Comparison of ENCODE assay signal across 7 cellular contexts in the genomic region with DNA sequence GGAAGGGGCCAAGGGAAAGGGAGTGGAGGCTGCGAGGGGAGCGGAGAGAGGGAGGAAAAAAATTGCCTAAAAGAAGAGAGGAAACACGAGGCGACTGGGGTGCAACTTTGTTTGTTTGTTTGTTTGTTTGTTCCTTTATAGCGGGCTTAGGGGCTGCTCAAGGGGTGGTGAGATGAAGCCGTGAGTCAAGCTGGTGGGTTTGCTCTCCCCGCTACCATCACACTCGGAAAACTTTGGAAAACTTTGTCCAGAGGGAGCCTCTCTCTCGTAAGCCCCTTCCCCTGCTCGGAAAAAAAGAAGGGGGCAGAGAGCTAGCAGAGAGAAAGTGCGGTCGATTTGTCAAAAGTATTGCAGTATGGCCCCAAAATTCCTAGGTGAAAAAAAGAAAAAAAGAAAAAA. TPM values are rescaled to one million over a fixed set of nuclear protein-coding genes. Genes with fewer than 3 reads are reported as not detected.
DNase-seq lines count a peak whose midpoint lies in the region; ATAC-seq and TF ChIP-seq lines count a peak whose summit lies in the region.

No MANE protein-coding gene starts in this region.

- H2BK120ac ChIP-seq in H9 (ENCODE audit: low read depth, low read length, poor library complexity, severe bottlenecking), result no peak overlapping the region

- H3T11ph ChIP-seq in H9 (ENCODE audit: low read length), result no peak overlapping the region

- peak overlapping the region; percentile 87 for H3K4me2 ChIP-seq in H9 (ENCODE audit: insufficient read depth, insufficient read length, low read length)

- H3K27me3 Mint-ChIP-seq in H9 (ENCODE audit: low read depth), result peaks cover 94% of the 10 kb centered on the region

- H3K4me3 Mint-ChIP-seq in H9, result peak overlapping the region; percentile 51 to 89

- H4K8ac ChIP-seq in H9 (replicated peaks; ENCODE audit: insufficient read length, low read depth, low read length), result no peak overlapping the region

- H4K91ac ChIP-seq in H9 (ENCODE audit: insufficient read length, low read depth, low read length), result no peak overlapping the region

- H2AK5ac ChIP-seq in H9 (ENCODE audit: insufficient read length, low read length), result no peak overlapping the region

- H3K23me2 ChIP-seq in H9 (ENCODE audit: insufficient read length, low read depth, low read length, poor library complexity, severe bottlenecking), result peaks cover 34% of the 10 kb centered on the region

- no peak for TF ChIP-seq CTCF in H9 (conservative IDR thresholded peaks at IDR 0.05)
- TF ChIP-seq CTCF in WERI-Rb-1 (IDR thresholded peaks at IDR 0.05; ENCODE audit: low read depth, low read length), result no peak

- H3K27ac ChIP-seq in H9 (ENCODE audit: insufficient read length, low read depth, low read length) (no peak overlapping the region), WERI-Rb-1 (no peak overlapping the region), iPS DF 6.9 (ENCODE audit: low read length) (no peak overlapping the region), skin epidermis (peak overlapping the region in 17 of 21 experiments; percentile 10 to 82 (median 65))

- H3K27me3 ChIP-seq in H9 (ENCODE audit: insufficient read depth, low read length) (peaks cover 64% of the 10 kb centered on the region), WERI-Rb-1 (ENCODE audit: insufficient read depth, low read depth, severe bottlenecking) (peaks cover 65% of the 10 kb centered on the region), iPS DF 6.9 (ENCODE audit: control insufficient read depth, insufficient read depth, low read length) (peaks cover 59% of the 10 kb centered on the region)

- H3K79me1 ChIP-seq in H9 (ENCODE audit: insufficient read depth, low read depth, low read length, poor library complexity, severe bottlenecking), result no peaks in the 10 kb centered on the region

- no peak overlapping the region for H2BK5ac ChIP-seq in H9 (ENCODE audit: insufficient read length, low read length)

- H3K4me1 ChIP-seq in H9 (ENCODE audit: insufficient read depth, low read length), result no peaks in the 10 kb centered on the region; the same call in 1 of the 2 replicates
- H3K4me1 ChIP-seq in iPS DF 6.9 (ENCODE audit: control insufficient read depth, insufficient read depth, low read length), result peaks cover 12% of the 10 kb centered on the region

- H3K36me3 Mint-ChIP-seq in H9 (ENCODE audit: insufficient read depth in 1 of 3, low read depth in 3 of 3), result no peaks in the 10 kb centered on the region; a peak in 1 of 7 replicates

- no peaks in the 10 kb centered on the region for H3K79me2 ChIP-seq in H9 (ENCODE audit: insufficient read depth, low read length)

- H3K18ac ChIP-seq in H9 (ENCODE audit: insufficient read length, low read depth, low read length), result no peak overlapping the region

- H3K4me1 Mint-ChIP-seq in H9, result peaks cover 29 to 45% of the 10 kb centered on the region in 2 experiments

- H3K9me3 ChIP-seq in H9 (ENCODE audit: control insufficient read depth, low read depth, low read length) (no peaks in the 10 kb centered on the region), WERI-Rb-1 (ENCODE audit: severe bottlenecking) (peaks cover 9% of the 10 kb centered on the region), iPS DF 6.9 (ENCODE audit: control insufficient read depth, insufficient read depth, low read length) (no peaks in the 10 kb centered on the region)

- no peak overlapping the region for H2BK12ac ChIP-seq in H9 (ENCODE audit: insufficient read length, low read depth, low read length)

- H3K27ac Mint-ChIP-seq in H9, result no peak overlapping the region

- H4K20me1 ChIP-seq in H9 (ENCODE audit: control insufficient read depth, insufficient read depth, insufficient read length), result peaks cover 5% of the 10 kb centered on the region

- H3K9ac ChIP-seq in H9 (ENCODE audit: extremely low read depth, insufficient read length, low read length), result no peak overlapping the region

- H2BK15ac ChIP-seq in H9 (ENCODE audit: low read depth, low read length), result no peak overlapping the region

- DNase-seq in H9 (no peak), WERI-Rb-1 (no peak), iPS DF 6.9 (ENCODE audit: low read depth, low spot score) (no peak), hepatic stellate cell (ENCODE audit: low spot score) (no peak), midbrain (lab: John Stamatoyannopoulos, UW) (no peak)

- no CpG with 5 or more reads among the region's 12 CpGs for WGBS in H9 (ENCODE audit: extremely low coverage, insufficient read length, low lambda C conversion rate)
- no CpG with 5 or more reads among the region's 12 CpGs for WGBS in iPS DF 6.9 (ENCODE audit: insufficient coverage, insufficient read length)

- no peak overlapping the region for H3K56ac ChIP-seq in H9 (ENCODE audit: insufficient read length, low read depth, low read length)

- ATAC-seq in HG02884 (IDR thresholded peaks at IDR 0.05; ENCODE audit: unreplicated experiment), result no peak

- peaks cover 0 to 8% of the 10 kb centered on the region in 2 experiments; a peak in 3 of 5 replicates for H3K9me3 Mint-ChIP-seq in H9

- H3K36me3 ChIP-seq in WERI-Rb-1, result no peaks in the 10 kb centered on the region
- no peaks in the 10 kb centered on the region for H3K36me3 ChIP-seq in iPS DF 6.9 (ENCODE audit: control insufficient read depth, insufficient read depth, low read length)

- H2BK20ac ChIP-seq in H9 (ENCODE audit: low read depth, low read length, poor library complexity, severe bottlenecking), result no peak overlapping the region

- H3K23ac ChIP-seq in H9 (ENCODE audit: insufficient read length, low read depth, low read length), result no peak overlapping the region

- no peak overlapping the region for H3K14ac ChIP-seq in H9 (ENCODE audit: insufficient read depth, low read length)

- H3K4ac ChIP-seq in H9 (ENCODE audit: low read depth, low read length), result no peak overlapping the region

- H4K5ac ChIP-seq in H9 (ENCODE audit: insufficient read length, low read depth, low read length), result no peak overlapping the region

- no peak overlapping the region for H2AFZ ChIP-seq in H9 (ENCODE audit: low read length)

- peak overlapping the region; percentile 56 for H3K4me3 ChIP-seq in WERI-Rb-1 (ENCODE audit: low read depth, low read length)
- peak overlapping the region; percentile 8; the same call in 1 of the 2 replicates for H3K4me3 ChIP-seq in iPS DF 6.9 (ENCODE audit: low read length)
- peak overlapping the region; percentile 33 to 46 (median 43) for H3K4me3 ChIP-seq in skin epidermis

RNA-seq across cellular contexts. Expression of a gene that starts 0.3 kb away (rescaled TPM):
- total RNA-seq in H9 (2021), result 0.20 and 0.22 TPM in 2 replicates

Comparison
In these comparisons a context has a peak if more than half of its experiments do, and no peak if none do; other contexts are left out.
1. H3K27ac ChIP-seq: peak in skin epidermis (17 of 21); none in H9 (single experiment), WERI-Rb-1 (single experiment) and iPS DF 6.9 (single experiment).
2. Peak in every context shown above with its lines, with median percentiles within 50 percentile points of each other: H3K4me3 ChIP-seq.